ENCODE assay signal across 21 cellular contexts in genomic region chr2:25529034-25529433, GRCh38.
"Had no signal": no experiment of that assay in that cellular context is flagged by ENCODE, and none has a peak within 500 bp of the region (broad histone marks: within the 10 kb centered on the region; RNA-seq: fewer than 3 reads in every experiment).

No MANE protein-coding gene starts in this region.

- H3K27me3 Mint-ChIP-seq: activated B cell treated with CpG ODN at 0.5 μM for 24 hours; activated CD4-positive, alpha-beta memory T cell treated with anti-CD3 and anti-CD28 coated beads for 36 hours; activated naive CD4-positive, alpha-beta T cell treated with anti-CD3 and anti-CD28 coated beads, Interleukin-2, amount 10 ng/mL, durations not matched to agents 7 days and 5 days; memory B cell had no signal

- H3K4me1 Mint-ChIP-seq: activated B cell treated with CpG ODN at 0.5 μM for 24 hours, memory B cell, nephron had no signal

- H3K4me3 ChIP-seq: cardiac muscle cell, sigmoid colon, smooth muscle cell, thyroid gland had no signal

- H3K9me3 Mint-ChIP-seq: activated B cell treated with CpG ODN at 0.5 μM for 24 hours; activated CD4-positive, alpha-beta memory T cell treated with anti-CD3 and anti-CD28 coated beads for 36 hours; activated naive CD4-positive, alpha-beta T cell treated with anti-CD3 and anti-CD28 coated beads, Interleukin-2, amount 10 ng/mL, durations not matched to agents 7 days and 5 days; memory B cell; nephron; T-helper 1 cell treated with Interleukin-12 subunit alpha and Interleukin-12 subunit beta and Interleukin-4 antibody, amounts not matched to agents 30 μg/mL and 1 μg/mL, for 36 hours had no signal

- DNase-seq: activated B cell treated with CpG ODN at 0.5 μM for 24 hours; activated CD4-positive, alpha-beta memory T cell treated with anti-CD3 and anti-CD28 coated beads for 36 hours; activated CD4-positive, alpha-beta T cell treated with anti-CD3 and anti-CD28 coated beads for 48 hours; activated effector memory CD4-positive, alpha-beta T cell treated with anti-CD3 and anti-CD28 coated beads, Interleukin-2, amount 50 U/mL, for 16 hours; activated naive CD4-positive, alpha-beta T cell treated with anti-CD3 and anti-CD28 coated beads, Interleukin-2, amount 10 ng/mL, durations not matched to agents 7 days and 5 days; cortex of kidney; effector CD4-positive, alpha-beta T cell; foreskin keratinocyte; left ventricle myocardium superior; posterior cingulate gyrus; retina; sigmoid colon; stimulated activated CD4-positive, alpha-beta T cell treated with anti-CD3 and anti-CD28 coated beads, Interleukin-4, amount 100 ng/mL, for 24 hours; stimulated activated naive CD4-positive, alpha-beta T cell treated with Interleukin-2 at 50 U/mL for 16 hours; T1000; thyroid gland had no signal

- H3K4me1 ChIP-seq: sigmoid colon, thyroid gland had no signal

- H3K36me3 ChIP-seq: cardiac muscle cell, sigmoid colon, thyroid gland had no signal

- H3K27ac ChIP-seq: cardiac muscle cell, foreskin keratinocyte, sigmoid colon, thyroid gland had no signal

- H3K27ac Mint-ChIP-seq: activated B cell treated with CpG ODN at 0.5 μM for 24 hours; activated CD4-positive, alpha-beta memory T cell treated with anti-CD3 and anti-CD28 coated beads for 36 hours; activated naive CD4-positive, alpha-beta T cell treated with anti-CD3 and anti-CD28 coated beads, Interleukin-2, amount 10 ng/mL, durations not matched to agents 7 days and 5 days; memory B cell; nephron; T-helper 1 cell treated with Interleukin-12 subunit alpha and Interleukin-12 subunit beta and Interleukin-4 antibody, amounts not matched to agents 30 μg/mL and 1 μg/mL, for 36 hours had no signal

- H3K27me3 ChIP-seq: cardiac muscle cell, foreskin keratinocyte, sigmoid colon, thyroid gland had no signal

- ATAC-seq: left ventricle myocardium superior had no signal

- H3K4me3 Mint-ChIP-seq: activated B cell treated with CpG ODN at 0.5 μM for 24 hours; activated CD4-positive, alpha-beta memory T cell treated with anti-CD3 and anti-CD28 coated beads for 36 hours; activated naive CD4-positive, alpha-beta T cell treated with anti-CD3 and anti-CD28 coated beads, Interleukin-2, amount 10 ng/mL, durations not matched to agents 7 days and 5 days; memory B cell; nephron; T-helper 1 cell treated with Interleukin-12 subunit alpha and Interleukin-12 subunit beta and Interleukin-4 antibody, amounts not matched to agents 30 μg/mL and 1 μg/mL, for 36 hours had no signal

- H3K9me3 ChIP-seq: sigmoid colon, thyroid gland had no signal
